ENCODE assay signal across 10 cellular contexts in the genomic region with DNA sequence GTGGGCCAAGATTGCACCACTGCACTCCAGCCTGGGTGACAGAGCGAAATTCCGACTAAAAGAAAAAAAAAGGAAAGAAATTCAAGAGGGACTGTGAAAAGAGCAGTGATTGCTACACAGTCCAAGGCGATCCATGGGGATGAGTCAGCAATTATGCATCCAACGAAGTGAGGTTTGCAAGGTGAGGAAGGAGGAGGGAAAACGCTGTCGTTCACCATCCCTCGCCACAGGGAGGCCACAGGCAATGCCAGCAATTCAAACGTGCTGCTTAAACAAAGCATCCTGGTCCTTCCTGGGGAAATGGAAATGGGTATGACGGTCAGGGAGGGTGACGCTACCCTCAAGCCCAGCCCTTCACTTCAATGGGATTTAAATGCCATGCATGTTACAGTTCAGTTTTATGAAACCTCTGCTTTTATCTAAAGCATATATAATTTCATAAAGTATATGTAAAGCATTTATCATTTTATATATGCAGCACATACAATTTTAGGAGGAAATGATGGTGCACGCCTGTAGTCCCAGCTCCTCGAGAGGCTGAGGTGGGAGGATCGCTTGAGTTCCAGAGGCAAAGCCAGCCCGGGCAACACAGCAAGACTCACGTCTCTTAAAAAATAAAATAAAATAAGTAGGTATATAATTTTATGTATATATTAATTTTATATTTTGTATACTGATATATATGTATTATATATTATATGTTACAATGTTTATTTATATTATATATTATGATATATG.
DNase-seq lines count a peak whose midpoint lies in the region; FAIRE-seq and TF ChIP-seq lines count a peak whose summit lies in the region.
"Had no signal": no experiment of that assay in that cellular context is flagged by ENCODE, and none has a peak within 500 bp of the region (broad histone marks: within the 10 kb centered on the region; RNA-seq: fewer than 3 reads in every experiment).

No MANE protein-coding gene starts in this region.

- H3K18ac ChIP-seq in neuronal stem cell (ENCODE audit: low read length), result no peak overlapping the region

- no peak overlapping the region for H2AFZ ChIP-seq in neuronal stem cell (ENCODE audit: low read length)

- peak overlapping the region; percentile 23 for H3K27ac Mint-ChIP-seq in MCF 10A (ENCODE audit: low read depth, unreplicated experiment)

- peak; percentile 85 for DNase-seq in ACHN
- DNase-seq in HTR-8/SVneo (ENCODE audit: insufficient read length, low spot score), result peak; percentile 91
- DNase-seq in MCF 10A (ENCODE audit: unreplicated experiment), result peak; percentile 97
- peak; percentile 93 for DNase-seq in iris pigment epithelial cell (ENCODE audit: low read depth)
- DNase-seq in NK-92 (lab: John Stamatoyannopoulos, UW; ENCODE audit: unreplicated experiment), result no peak
- no peak for DNase-seq in neuronal stem cell (ENCODE audit: low spot score)
- no peak for DNase-seq in cerebellar nuclear complex (lab: John Stamatoyannopoulos, UW)
- DNase-seq in WERI-Rb-1, result no peak
- DNase-seq: NCI-H1048, small intestine had no signal

- H3K79me1 ChIP-seq in neuronal stem cell (ENCODE audit: low read depth, low read length), result peaks cover 3% of the 10 kb centered on the region

- POLR2A ChIA-PET in MCF 10A (lab: Yijun Ruan, JAX), result no interaction called here

- H3K27me3 ChIP-seq in neuronal stem cell (ENCODE audit: control insufficient read depth in 3 of 3, insufficient read depth in 3 of 3, low read depth in 1 of 3, low read length in 3 of 3) (no peaks in the 10 kb centered on the region), WERI-Rb-1 (ENCODE audit: insufficient read depth, low read depth, severe bottlenecking) (no peaks in the 10 kb centered on the region)

- no peak overlapping the region for H2BK120ac ChIP-seq in neuronal stem cell (ENCODE audit: low read depth, low read length)

- H3K4ac ChIP-seq in neuronal stem cell (ENCODE audit: low read length), result no peak overlapping the region

- TF ChIP-seq CTCF in MCF 10A (IDR thresholded peaks at IDR 0.05; ENCODE audit: unreplicated experiment) (no peak), WERI-Rb-1 (IDR thresholded peaks at IDR 0.05; ENCODE audit: low read depth, low read length) (no peak)

- H2BK12ac ChIP-seq in neuronal stem cell (ENCODE audit: low read length), result no peak overlapping the region

- H3K36me3 Mint-ChIP-seq in MCF 10A (ENCODE audit: insufficient read depth, unreplicated experiment), result peaks cover 29% of the 10 kb centered on the region

- H3K36me3 ChIP-seq in neuronal stem cell (replicated peaks in 1 of 2; ENCODE audit: control insufficient read depth in 2 of 2, insufficient read depth in 2 of 2, low read length in 2 of 2) (peaks cover 7% of the 10 kb centered on the region in 2 donors), WERI-Rb-1 (peaks cover 15% of the 10 kb centered on the region)

- H3K27ac ChIP-seq in neuronal stem cell (replicated peaks; ENCODE audit: low read length), result no peak overlapping the region
- no peak overlapping the region for H3K27ac ChIP-seq in WERI-Rb-1

- H3K9me3 ChIP-seq in neuronal stem cell (replicated peaks in 1 of 2; ENCODE audit: control insufficient read depth in 2 of 2, insufficient read depth in 1 of 2, low read depth in 1 of 2, low read length in 2 of 2), result peaks cover 10 to 11% of the 10 kb centered on the region in 2 donors
- peaks cover 6% of the 10 kb centered on the region for H3K9me3 ChIP-seq in WERI-Rb-1 (ENCODE audit: severe bottlenecking)

- no TSS peak for BruUV-seq in MCF 10A (replicated peaks; lab: Mats Ljungman, UMichigan)

- H2AK5ac ChIP-seq in neuronal stem cell (ENCODE audit: low read depth, low read length), result no peak overlapping the region

- H3K4me2 ChIP-seq in neuronal stem cell (ENCODE audit: insufficient read depth, low read length, poor library complexity, severe bottlenecking), result no peak overlapping the region

- no peak overlapping the region for H3K4me3 Mint-ChIP-seq in MCF 10A (ENCODE audit: unreplicated experiment)

- H3K23ac ChIP-seq in neuronal stem cell (ENCODE audit: low read depth, low read length, poor library complexity), result no peak overlapping the region

- no CpG with 5 or more reads among the region's 15 CpGs for WGBS in neuronal stem cell (ENCODE audit: extremely low coverage in 2 of 2, insufficient read length in 2 of 2, insufficient replicate concordance in 1 of 2), 2 donors

- H3K4me1 Mint-ChIP-seq in MCF 10A (ENCODE audit: insufficient read depth, unreplicated experiment), result peaks cover 6% of the 10 kb centered on the region

- no peak overlapping the region for H2BK5ac ChIP-seq in neuronal stem cell (ENCODE audit: low read length)

- H4K8ac ChIP-seq in neuronal stem cell (ENCODE audit: low read depth, low read length), result no peak overlapping the region

- no peaks in the 10 kb centered on the region for H3K9me3 Mint-ChIP-seq in MCF 10A (ENCODE audit: unreplicated experiment)

- H3K4me3 ChIP-seq in neuronal stem cell (ENCODE audit: low read length in 2 of 2), result no peak overlapping the region
- no peak overlapping the region for H3K4me3 ChIP-seq in WERI-Rb-1 (ENCODE audit: low read depth, low read length)

- H3K9ac ChIP-seq in neuronal stem cell (ENCODE audit: low read depth, low read length, poor library complexity), result no peak overlapping the region

- CTCF ChIA-PET in MCF 10A (lab: Yijun Ruan, JAX), result no interaction called here

- H3K14ac ChIP-seq in neuronal stem cell (ENCODE audit: low read length), result no peak overlapping the region

- intact Hi-C loops in MCF 10A (cut with micrococcal nuclease), result loop anchor here (2.0 to 5.0 kb wide), 2 partner anchors 107 to 200 kb away; no protein-coding TSS in a partner anchor

- no peak overlapping the region for H2BK15ac ChIP-seq in neuronal stem cell (ENCODE audit: low read length)

- no peak overlapping the region for H4K91ac ChIP-seq in neuronal stem cell (ENCODE audit: low read depth, low read length, poor library complexity)

- peaks cover 0 to 5% of the 10 kb centered on the region in 2 donors for H3K4me1 ChIP-seq in neuronal stem cell (ENCODE audit: control insufficient read depth in 2 of 2, insufficient read depth in 1 of 2, low read depth in 1 of 2, low read length in 2 of 2)

- FAIRE-seq in HTR-8/SVneo (lab: Jason Lieb, UNC), result peak; percentile 98

- in situ Hi-C loops in ACHN (cut with HindIII; ENCODE audit: low pct_ligation_motif_present, low pct_unique_long_range_greater_than_20kb, low sequenced_read_pairs), result no loop called here

- H3K27me3 Mint-ChIP-seq in MCF 10A (ENCODE audit: insufficient read depth, unreplicated experiment), result no peaks in the 10 kb centered on the region

Comparison
In these comparisons a context has a peak if more than half of its experiments do, and no peak if none do; other contexts are left out.
1. DNase-seq: peak in ACHN (single experiment), HTR-8/SVneo (single experiment), MCF 10A (single experiment) and iris pigment epithelial cell (single experiment); none in NK-92 (single experiment), neuronal stem cell (single experiment), cerebellar nuclear complex (0 of 2) and WERI-Rb-1 (single experiment).